ENCODE assay signal across 6 cellular contexts in genomic region chr19:5623397-5624153, GRCh38. TPM values are rescaled to one million over a fixed set of nuclear protein-coding genes. Genes with fewer than 3 reads are reported as not detected.
DNase-seq lines count a peak whose midpoint lies in the region; ATAC-seq, FAIRE-seq and TF ChIP-seq lines count a peak whose summit lies in the region.

No MANE protein-coding gene starts in this region.

- peaks cover 70% of the 10 kb centered on the region for H4K20me1 ChIP-seq in smooth muscle cell (ENCODE audit: low read depth)

- H3K4me2 ChIP-seq in smooth muscle cell, result peak overlapping the region; percentile 97

- H3K4me1 ChIP-seq in Peyer's patch (peaks cover 0 to 54% (median 28%) of the 10 kb centered on the region in 4 donors), esophagus (ENCODE audit: control insufficient read depth in 2 of 2, insufficient read depth in 2 of 2, low read length in 1 of 2) (peaks cover 5 to 14% of the 10 kb centered on the region in 2 donors), smooth muscle cell (ENCODE audit: low read depth) (peaks cover 28% of the 10 kb centered on the region)

- H3K36me3 ChIP-seq in Peyer's patch, result peaks cover 0 to 44% (median 0%) of the 10 kb centered on the region in 3 donors
- peaks cover 9 to 23% of the 10 kb centered on the region in 2 donors for H3K36me3 ChIP-seq in esophagus (ENCODE audit: control insufficient read depth in 2 of 2, insufficient read depth in 2 of 2, low read length in 1 of 2)
- H3K36me3 ChIP-seq in smooth muscle cell (ENCODE audit: low read depth), result no peaks in the 10 kb centered on the region

- ATAC-seq in HG03469 (IDR thresholded peaks at IDR 0.05; ENCODE audit: unreplicated experiment), result no peak

- no peak for TF ChIP-seq POLR2A in GM12892 (IDR thresholded peaks at IDR 0.05; ENCODE audit: low read depth, low read length)
- no peak for TF ChIP-seq POLR2A in Peyer's patch (IDR thresholded peaks at IDR 0.05)

- peaks cover 9% of the 10 kb centered on the region for H3F3A ChIP-seq in smooth muscle cell (ENCODE audit: low read depth)

- H3K4me3 ChIP-seq in Peyer's patch, result peak overlapping the region; percentile 78 to 99 (median 84)
- peak overlapping the region; percentile 80 to 92 for H3K4me3 ChIP-seq in esophagus (ENCODE audit: low read depth in 1 of 2, low read length in 2 of 2)
- peak overlapping the region; percentile 86 for H3K4me3 ChIP-seq in smooth muscle cell

- peaks cover 95% of the 10 kb centered on the region for H3K79me2 ChIP-seq in smooth muscle cell (ENCODE audit: low read depth)

- H3K27me3 ChIP-seq in Peyer's patch (no peaks in the 10 kb centered on the region), esophagus (ENCODE audit: control insufficient read depth in 1 of 2, insufficient read depth in 2 of 2, low read length in 2 of 2) (no peaks in the 10 kb centered on the region), smooth muscle cell (ENCODE audit: low read depth) (no peaks in the 10 kb centered on the region)

- FAIRE-seq in GM12892 (lab: Jason Lieb, UNC), result peak; percentile 78

- DNase-seq in GM12892 (ENCODE audit: insufficient read length) (no peak), Peyer's patch (peak in 2 of 3 donors; percentile 45 to 54), smooth muscle cell (lab: John Stamatoyannopoulos, UW; ENCODE audit: unreplicated experiment) (peak; percentile 15), NCI-H2171 (lab: John Stamatoyannopoulos, UW) (no peak)

- TF ChIP-seq CTCF in Peyer's patch (IDR thresholded peaks at IDR 0.05) (no peak), smooth muscle cell (IDR thresholded peaks at IDR 0.05; ENCODE audit: borderline replicate concordance, insufficient read depth, poor library complexity, severe bottlenecking) (no peak)

- H2AFZ ChIP-seq in smooth muscle cell (ENCODE audit: low read depth), result peak overlapping the region; percentile 89

- peak overlapping the region; percentile 97 for H3K9ac ChIP-seq in smooth muscle cell (ENCODE audit: low read depth)

- 0% methylated on average over 53 to 55 of the region's 55 CpGs for WGBS in esophagus, 2 donors
- WGBS in smooth muscle cell (ENCODE audit: low lambda C conversion rate), result under 1% methylated on average over 54 of the region's 55 CpGs

- peak overlapping the region; percentile 92 to 98 (median 94) for H3K27ac ChIP-seq in Peyer's patch
- peak overlapping the region; percentile 94 to 95 for H3K27ac ChIP-seq in esophagus (ENCODE audit: low read depth in 2 of 2, low read length in 1 of 2)
- peak overlapping the region; percentile 95 for H3K27ac ChIP-seq in smooth muscle cell (ENCODE audit: low read depth)

- H3K9me3 ChIP-seq in Peyer's patch (no peaks in the 10 kb centered on the region), esophagus (ENCODE audit: control insufficient read depth in 2 of 2, insufficient read depth in 1 of 2, low read depth in 1 of 2, low read length in 1 of 2) (no peaks in the 10 kb centered on the region), smooth muscle cell (replicated peaks; ENCODE audit: low read depth) (no peaks in the 10 kb centered on the region)

RNA-seq across cellular contexts. Expression of gene SAFB, which starts 0.7 kb away (rescaled TPM):
- polyA plus RNA-seq in GM12892 (2012; ENCODE audit: missing spikeins), result 48.3 TPM
- 100 to 1,000 TPM in 3 of 4 donors, 10 to 100 TPM in 1; 86.3 to 374 (median 163) TPM for total RNA-seq in Peyer's patch
- 10 to 100 TPM; 44.2 to 48.5 TPM for polyA plus RNA-seq in esophagus
- 22.8 and 29.4 TPM in 2 replicates for total RNA-seq in smooth muscle cell
- polyA plus RNA-seq in smooth muscle cell, result 68.3 and 74.3 TPM in 2 replicates

RNA-seq across cellular contexts. Expression of gene SAFB2, which starts 1.0 kb away (rescaled TPM):
- 37.7 TPM for polyA plus RNA-seq in GM12892 (2012; ENCODE audit: missing spikeins)
- total RNA-seq in Peyer's patch (100 to 1,000 TPM in 3 of 4 donors, 10 to 100 TPM in 1; 59.5 to 200 (median 121) TPM), smooth muscle cell (10.9 and 44.9 TPM in 2 replicates)
- polyA plus RNA-seq in esophagus (10 to 100 TPM; 27.5 to 43.7 TPM), smooth muscle cell (28.9 and 40.6 TPM in 2 replicates)

RNA-seq across cellular contexts. Expression of gene TINCR, which starts 55.8 kb away (rescaled TPM):
- 0.59 TPM for polyA plus RNA-seq in GM12892 (2012; ENCODE audit: missing spikeins)
- 1 to 10 TPM in 2 of 4 donors, under 1 TPM in 1, not detected in 1; 0.67 to 2.6 (median 1.2) TPM for total RNA-seq in Peyer's patch
- polyA plus RNA-seq in esophagus, result 10 to 100 TPM; 43.1 to 59.7 TPM
- total RNA-seq in smooth muscle cell, result 2.9 and 6.2 TPM in 2 replicates
- 2.2 and 5.7 TPM in 2 replicates for polyA plus RNA-seq in smooth muscle cell

RNA-seq across cellular contexts. Expression of gene MICOS13, which starts 56.7 kb away (rescaled TPM):
- polyA plus RNA-seq in GM12892 (2012; ENCODE audit: missing spikeins), result 37.6 TPM
- 10 to 100 TPM; 11.6 to 48.0 (median 40.0) TPM for total RNA-seq in Peyer's patch
- 100 to 1,000 TPM in 1 of 2 donors, 10 to 100 TPM in 1; 86.8 to 104 TPM for polyA plus RNA-seq in esophagus
- 29.8 and 45.2 TPM in 2 replicates for total RNA-seq in smooth muscle cell
- 143 and 151 TPM in 2 replicates for polyA plus RNA-seq in smooth muscle cell

RNA-seq across cellular contexts. Expression of gene HSD11B1L, which starts 57.3 kb away (rescaled TPM):
- polyA plus RNA-seq in GM12892 (2012; ENCODE audit: missing spikeins), result 2.0 TPM
- total RNA-seq in Peyer's patch (10 to 100 TPM in 1 of 4 donors, 1 to 10 TPM in 2, not detected in 1; 4.9 to 17.3 (median 7.2) TPM), smooth muscle cell (10.3 and 28.0 TPM in 2 replicates)
- polyA plus RNA-seq in esophagus (1 to 10 TPM; 3.8 to 4.1 TPM), smooth muscle cell (28.4 and 28.5 TPM in 2 replicates)

Comparison
In these comparisons a context has a peak if more than half of its experiments do, and no peak if none do; other contexts are left out.
1. DNase-seq: peak in Peyer's patch (2 of 3) and smooth muscle cell (single experiment); none in GM12892 (single experiment) and NCI-H2171 (single experiment).
2. Peak in every context shown above with its lines, with median percentiles within 50 percentile points of each other: H3K27ac ChIP-seq and H3K4me3 ChIP-seq.